14 cellular contexts compared by ENCODE assay signal in the genomic region with DNA sequence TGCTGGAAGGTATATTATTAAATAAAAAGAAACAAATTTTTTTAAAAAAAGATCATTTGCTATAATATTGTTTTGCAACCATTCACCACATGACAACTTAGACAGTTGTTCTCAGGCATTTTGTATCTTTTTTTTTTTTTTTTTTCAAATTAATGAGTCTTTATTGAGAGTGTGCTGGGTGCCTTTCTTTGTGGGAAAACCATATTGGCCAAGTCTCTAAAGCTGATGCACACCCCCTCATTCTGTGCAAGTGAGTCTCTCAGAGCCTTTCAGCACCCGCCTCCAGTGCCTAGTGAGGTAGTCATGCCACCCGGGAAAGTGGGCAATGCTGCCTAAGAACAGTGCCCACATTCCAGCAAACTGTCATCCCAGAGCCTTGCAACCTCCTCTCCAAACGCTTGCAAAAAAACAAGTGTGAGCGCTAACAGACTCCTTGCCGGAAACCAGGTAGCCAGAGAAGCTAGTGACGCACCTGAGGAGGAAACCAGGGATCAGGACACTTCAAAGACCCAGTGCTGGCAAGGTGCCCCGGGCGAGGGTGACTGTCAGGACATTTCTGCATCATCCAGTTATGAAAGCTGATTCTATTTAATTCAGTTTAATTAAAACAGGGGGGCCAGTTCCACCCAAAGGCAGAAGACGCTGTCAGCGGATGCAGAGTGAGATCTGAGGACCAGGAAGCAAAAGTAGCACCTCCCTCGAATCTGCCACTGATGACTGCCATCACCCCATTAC. TPM values are rescaled to one million over a fixed set of nuclear protein-coding genes. Genes with fewer than 3 reads are reported as not detected.
A peak's percentile ranks its signal among the peaks of the same experiment; 100 is the strongest.
DNase-seq lines count a peak whose midpoint lies in the region; ATAC-seq, FAIRE-seq and TF ChIP-seq lines count a peak whose summit lies in the region.
"Had no signal": no experiment of that assay in that cellular context is flagged by ENCODE, and none has a peak within 500 bp of the region (broad histone marks: within the 10 kb centered on the region; RNA-seq: fewer than 3 reads in every experiment).

No MANE protein-coding gene starts in this region.

- H3K4me3 ChIP-seq in dorsolateral prefrontal cortex = no peak overlapping the region
- H3K4me3 ChIP-seq in right cardiac atrium (ENCODE audit: low read length) = no peak overlapping the region

- peak; percentile 86 for DNase-seq in T follicular helper cell (ENCODE audit: low read depth)
- peak; percentile 86 for DNase-seq in activated T-cell treated with anti-CD3 and anti-CD28 coated beads, Interleukin-2, amount 50 U/mL, for 1 hour
- peak in 8 of 10 donors; percentile 42 to 87 (median 74) for DNase-seq in dorsolateral prefrontal cortex
- DNase-seq in stimulated activated CD4-positive, alpha-beta T cell treated with anti-CD3 and anti-CD28 coated beads, Interleukin-4, amount 100 ng/mL, for 48 hours (ENCODE audit: low read depth in 2 of 2) = peak; percentile 51
- DNase-seq in HuH-7.5 (ENCODE audit: low spot score) = no peak
- DNase-seq in urothelium cell line (ENCODE audit: low spot score) = no peak
- no peak for DNase-seq in right cardiac atrium
- DNase-seq: EL, HFFc6, NCI-H2171 treated with DMSO at 0.1 percent for 48 hours had no signal

- intact Hi-C loops in dorsolateral prefrontal cortex (cut with DNase I) (no loop called here), right cardiac atrium (cut with DNase I) (loop anchor here in 1 of 4 donors (10.0 kb wide), 1 partner anchor 182 kb away; a partner anchor contains a TSS)

- H3K4me1 ChIP-seq in right cardiac atrium (ENCODE audit: control insufficient read depth, insufficient read depth, low read length) = no peaks in the 10 kb centered on the region

- no peak for ATAC-seq in HG02938 (IDR thresholded peaks at IDR 0.05; ENCODE audit: unreplicated experiment)
- no peak for ATAC-seq in right cardiac atrium

- peak overlapping the region in 55 of 59 donors; percentile 8 to 84 (median 68) for H3K27ac ChIP-seq in dorsolateral prefrontal cortex
- H3K27ac ChIP-seq in right cardiac atrium (ENCODE audit: low read length) = no peak overlapping the region

- no peak for TF ChIP-seq CTCF in dorsolateral prefrontal cortex (IDR thresholded peaks at IDR 0.05 in 54 of 56, conservative IDR thresholded peaks at IDR 0.05 in 2 of 56; ENCODE audit: low read depth in 1 of 56, partially characterized antibody in 56 of 56)

- 72% methylated on average over 11 of the region's 11 CpGs for WGBS in right cardiac atrium

- no peak for FAIRE-seq in urothelium cell line (lab: Jason Lieb, UNC)
- FAIRE-seq: HTR-8/SVneo had no signal

- no peaks in the 10 kb centered on the region for H3K9me3 ChIP-seq in right cardiac atrium (ENCODE audit: control insufficient read depth, low read length)

- H3K27me3 ChIP-seq in dorsolateral prefrontal cortex = peaks cover 0 to 8% (median 0%) of the 10 kb centered on the region in 45 donors
- H3K27me3 ChIP-seq in right cardiac atrium (ENCODE audit: control insufficient read depth, insufficient read depth) = no peaks in the 10 kb centered on the region

RNA-seq across cellular contexts. Expression of a gene that starts 34.9 kb away (rescaled TPM):
- total RNA-seq in dorsolateral prefrontal cortex = 10 to 100 TPM; 34.6 to 67.5 (median 47.0) TPM
- total RNA-seq in right cardiac atrium = 10 to 100 TPM; 69.2 to 72.0 (median 71.4) TPM
- 51.8 TPM for polyA plus RNA-seq in right cardiac atrium

RNA-seq across cellular contexts. Expression of a gene that starts 47.4 kb away (rescaled TPM):
- under 1 TPM in 4 of 120 experiments, not detected in 116; 0.25 to 0.49 (median 0.30) TPM for total RNA-seq in dorsolateral prefrontal cortex
- total RNA-seq in right cardiac atrium = under 1 TPM in 2 of 4 donors, not detected in 2; 0.19 to 0.20 TPM
- 0.11 TPM for polyA plus RNA-seq in right cardiac atrium
- total RNA-seq: cerebellum, HFFc6, myocyte had no signal

RNA-seq across cellular contexts. Expression of a gene that starts 52.3 kb away (rescaled TPM):
- 10 to 100 TPM in 119 of 120 experiments, 1 to 10 TPM in 1; 6.5 to 49.1 (median 34.2) TPM for total RNA-seq in dorsolateral prefrontal cortex
- total RNA-seq in right cardiac atrium = 1 to 10 TPM in 1 of 4 donors, under 1 TPM in 3; 0.45 to 1.4 (median 0.58) TPM
- polyA plus RNA-seq in right cardiac atrium = 1.5 TPM
- total RNA-seq: HFFc6, myocyte had no signal

Comparison
In these comparisons a context has a peak if more than half of its experiments do, and no peak if none do; other contexts are left out.
1. DNase-seq: peak in T follicular helper cell (single experiment), activated T-cell treated with anti-CD3 and anti-CD28 coated beads, Interleukin-2, amount 50 U/mL, for 1 hour (single experiment), dorsolateral prefrontal cortex (8 of 10) and stimulated activated CD4-positive, alpha-beta T cell treated with anti-CD3 and anti-CD28 coated beads, Interleukin-4, amount 100 ng/mL, for 48 hours (2 of 2); none in HuH-7.5 (single experiment), urothelium cell line (single experiment) and right cardiac atrium (0 of 3).